In genomic region chr20:63626424-63627128, GRCh38 we compare ENCODE assay signal across 1 cellular context.
TF ChIP-seq lines count a peak whose summit lies in the region.

A gene with protein sequence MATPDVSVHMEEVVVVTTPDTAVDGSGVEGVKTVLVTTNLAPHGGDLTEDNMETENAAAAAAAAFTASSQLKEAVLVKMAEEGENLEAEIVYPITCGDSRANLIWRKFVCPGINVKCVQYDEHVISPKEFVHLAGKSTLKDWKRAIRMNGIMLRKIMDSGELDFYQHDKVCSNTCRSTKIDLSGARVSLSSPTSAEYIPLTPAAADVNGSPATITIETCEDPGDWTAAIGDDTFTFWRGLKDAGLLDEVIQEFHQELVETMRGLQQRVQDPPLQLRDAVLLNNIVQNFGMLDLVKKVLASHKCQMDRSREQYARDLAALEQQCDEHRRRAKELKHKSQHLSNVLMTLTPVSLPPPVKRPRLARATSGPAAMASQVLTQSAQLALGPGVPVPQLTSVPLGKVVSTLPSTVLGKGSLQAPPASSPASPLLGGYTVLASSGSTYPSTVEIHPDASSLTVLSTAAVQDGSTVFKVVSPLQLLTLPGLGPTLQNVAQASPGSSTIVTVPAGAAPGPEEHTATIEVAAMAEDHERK (minus strand): TSS chr20:63627101. CDS start chr20:63619397, 7,704 bp downstream.

TF ChIP-seq in GM23338, 12 proteins besides CTCF, POLR2A, EP300 and RAD21 (continued from another document):
- TF ChIP-seq, protein P1, sequence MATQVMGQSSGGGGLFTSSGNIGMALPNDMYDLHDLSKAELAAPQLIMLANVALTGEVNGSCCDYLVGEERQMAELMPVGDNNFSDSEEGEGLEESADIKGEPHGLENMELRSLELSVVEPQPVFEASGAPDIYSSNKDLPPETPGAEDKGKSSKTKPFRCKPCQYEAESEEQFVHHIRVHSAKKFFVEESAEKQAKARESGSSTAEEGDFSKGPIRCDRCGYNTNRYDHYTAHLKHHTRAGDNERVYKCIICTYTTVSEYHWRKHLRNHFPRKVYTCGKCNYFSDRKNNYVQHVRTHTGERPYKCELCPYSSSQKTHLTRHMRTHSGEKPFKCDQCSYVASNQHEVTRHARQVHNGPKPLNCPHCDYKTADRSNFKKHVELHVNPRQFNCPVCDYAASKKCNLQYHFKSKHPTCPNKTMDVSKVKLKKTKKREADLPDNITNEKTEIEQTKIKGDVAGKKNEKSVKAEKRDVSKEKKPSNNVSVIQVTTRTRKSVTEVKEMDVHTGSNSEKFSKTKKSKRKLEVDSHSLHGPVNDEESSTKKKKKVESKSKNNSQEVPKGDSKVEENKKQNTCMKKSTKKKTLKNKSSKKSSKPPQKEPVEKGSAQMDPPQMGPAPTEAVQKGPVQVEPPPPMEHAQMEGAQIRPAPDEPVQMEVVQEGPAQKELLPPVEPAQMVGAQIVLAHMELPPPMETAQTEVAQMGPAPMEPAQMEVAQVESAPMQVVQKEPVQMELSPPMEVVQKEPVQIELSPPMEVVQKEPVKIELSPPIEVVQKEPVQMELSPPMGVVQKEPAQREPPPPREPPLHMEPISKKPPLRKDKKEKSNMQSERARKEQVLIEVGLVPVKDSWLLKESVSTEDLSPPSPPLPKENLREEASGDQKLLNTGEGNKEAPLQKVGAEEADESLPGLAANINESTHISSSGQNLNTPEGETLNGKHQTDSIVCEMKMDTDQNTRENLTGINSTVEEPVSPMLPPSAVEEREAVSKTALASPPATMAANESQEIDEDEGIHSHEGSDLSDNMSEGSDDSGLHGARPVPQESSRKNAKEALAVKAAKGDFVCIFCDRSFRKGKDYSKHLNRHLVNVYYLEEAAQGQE (IDR thresholded peaks at IDR 0.05; ENCODE audit: unreplicated experiment): no peak
- no peak for TF ChIP-seq ZNF114 (CRISPR knock-in tag; IDR thresholded peaks at IDR 0.05)
